In genomic region chr19:18415177-18415867, GRCh38 we compare ENCODE assay signal across 8 cellular contexts. TPM values are rescaled to one million over a fixed set of nuclear protein-coding genes. Genes with fewer than 3 reads are reported as not detected.
DNase-seq lines count a peak whose midpoint lies in the region; ATAC-seq, FAIRE-seq and TF ChIP-seq lines count a peak whose summit lies in the region.

No MANE protein-coding gene starts in this region.

- peaks cover 52% of the 10 kb centered on the region for H3K4me1 Mint-ChIP-seq in activated CD4-positive, alpha-beta T cell treated with anti-CD3 and anti-CD28 coated beads, Interleukin-2, amount 10 ng/mL, durations not matched to agents 7 days and 5 days

- no peak for TF ChIP-seq CTCF in BE2C (IDR thresholded peaks at IDR 0.05; ENCODE audit: low read depth, low read length)

- H3K27me3 Mint-ChIP-seq in activated CD4-positive, alpha-beta T cell treated with anti-CD3 and anti-CD28 coated beads, Interleukin-2, amount 10 ng/mL, durations not matched to agents 7 days and 5 days: peaks cover 47% of the 10 kb centered on the region

- peak; percentile 25 for FAIRE-seq in TTC549 (lab: Jason Lieb, UNC)

- no peaks in the 10 kb centered on the region for H3K27me3 ChIP-seq in BE2C

- CTCF ChIA-PET in activated CD4-positive, alpha-beta T cell treated with anti-CD3 and anti-CD28 coated beads, Interleukin-2, amount 10 ng/mL, durations not matched to agents 7 days and 5 days (lab: Charles Lee): interaction anchor here (1.1 to 4.9 kb wide), 3 partner anchors 13 to 137 kb away, joined by 3 to 21 read pairs (median 14); no protein-coding TSS in a partner anchor

- no peak for ATAC-seq in GM21447 (IDR thresholded peaks at IDR 0.05; ENCODE audit: unreplicated experiment)

- peak overlapping the region; percentile 56 for H3K4me3 Mint-ChIP-seq in activated CD4-positive, alpha-beta T cell treated with anti-CD3 and anti-CD28 coated beads, Interleukin-2, amount 10 ng/mL, durations not matched to agents 7 days and 5 days

- POLR2A ChIA-PET in activated CD4-positive, alpha-beta T cell treated with anti-CD3 and anti-CD28 coated beads, Interleukin-2, amount 10 ng/mL, durations not matched to agents 7 days and 5 days (lab: Charles Lee): interaction anchor here (0.7 kb wide), 1 partner anchor 17 kb away, joined by 3 read pairs; no protein-coding TSS in a partner anchor

- no peaks in the 10 kb centered on the region for H3K36me3 ChIP-seq in BE2C

- peaks cover 2% of the 10 kb centered on the region for H3K36me3 Mint-ChIP-seq in activated CD4-positive, alpha-beta T cell treated with anti-CD3 and anti-CD28 coated beads, Interleukin-2, amount 10 ng/mL, durations not matched to agents 7 days and 5 days (ENCODE audit: low read depth)

- H3K9me3 Mint-ChIP-seq in activated CD4-positive, alpha-beta T cell treated with anti-CD3 and anti-CD28 coated beads, Interleukin-2, amount 10 ng/mL, durations not matched to agents 7 days and 5 days: no peaks in the 10 kb centered on the region

- H3K27ac Mint-ChIP-seq in activated CD4-positive, alpha-beta T cell treated with anti-CD3 and anti-CD28 coated beads, Interleukin-2, amount 10 ng/mL, durations not matched to agents 7 days and 5 days: peak overlapping the region; percentile 37

- no peak for DNase-seq in activated CD4-positive, alpha-beta T cell treated with anti-CD3 and anti-CD28 coated beads, Interleukin-2, amount 10 ng/mL, durations not matched to agents 7 days and 5 days
- DNase-seq in activated CD4-positive, alpha-beta T cell treated with anti-CD3 and anti-CD28 coated beads for 1 hour: no peak
- peak; percentile 78 for DNase-seq in fibroblast of the conjunctiva (ENCODE audit: low read depth)
- peak; percentile 64 for DNase-seq in pons (ENCODE audit: low spot score)
- DNase-seq in BE2C: no peak
- DNase-seq in stimulated activated CD4-positive, alpha-beta T cell treated with anti-CD3 and anti-CD28 coated beads, Interleukin-2, amount 100 ng/mL, for 24 hours: no peak

- no peak overlapping the region for H3K4me3 ChIP-seq in BE2C (ENCODE audit: low read depth, low read length)

- no peaks in the 10 kb centered on the region for H3K9me3 ChIP-seq in BE2C

- peaks cover 22% of the 10 kb centered on the region for H3K4me1 ChIP-seq in BE2C

RNA-seq across cellular contexts. Expression of gene SSBP4, which starts 3.9 kb away (rescaled TPM):
- total RNA-seq in activated CD4-positive, alpha-beta T cell treated with anti-CD3 and anti-CD28 coated beads, Interleukin-2, amount 10 ng/mL, durations not matched to agents 7 days and 5 days: 100 to 1,000 TPM; 112 to 123 TPM
- 467 TPM for polyA plus RNA-seq in BE2C (2012; ENCODE audit: insufficient read depth, insufficient read length, low read depth)

RNA-seq across cellular contexts. Expression of gene LRRC25, which starts 17.9 kb away (rescaled TPM):
- not detected for total RNA-seq in activated CD4-positive, alpha-beta T cell treated with anti-CD3 and anti-CD28 coated beads, Interleukin-2, amount 10 ng/mL, durations not matched to agents 7 days and 5 days
- polyA plus RNA-seq in BE2C (2012; ENCODE audit: insufficient read depth, insufficient read length, low read depth): not detected

RNA-seq across cellular contexts. Expression of gene ISYNA1, which starts 22.6 kb away (rescaled TPM):
- 10 to 100 TPM; 10.7 to 12.1 TPM for total RNA-seq in activated CD4-positive, alpha-beta T cell treated with anti-CD3 and anti-CD28 coated beads, Interleukin-2, amount 10 ng/mL, durations not matched to agents 7 days and 5 days
- polyA plus RNA-seq in BE2C (2012; ENCODE audit: insufficient read depth, insufficient read length, low read depth): 156 TPM

RNA-seq across cellular contexts. Expression of gene GDF15, which starts 29.4 kb away (rescaled TPM):
- total RNA-seq in activated CD4-positive, alpha-beta T cell treated with anti-CD3 and anti-CD28 coated beads, Interleukin-2, amount 10 ng/mL, durations not matched to agents 7 days and 5 days: not detected
- 492 TPM for polyA plus RNA-seq in BE2C (2012; ENCODE audit: insufficient read depth, insufficient read length, low read depth)

Comparison
In these comparisons a context has a peak if more than half of its experiments do, and no peak if none do; other contexts are left out.
1. DNase-seq: peak in fibroblast of the conjunctiva (single experiment) and pons (single experiment); none in activated CD4-positive, alpha-beta T cell treated with anti-CD3 and anti-CD28 coated beads, Interleukin-2, amount 10 ng/mL, durations not matched to agents 7 days and 5 days (single experiment), activated CD4-positive, alpha-beta T cell treated with anti-CD3 and anti-CD28 coated beads for 1 hour (single experiment), BE2C (single experiment) and stimulated activated CD4-positive, alpha-beta T cell treated with anti-CD3 and anti-CD28 coated beads, Interleukin-2, amount 100 ng/mL, for 24 hours (0 of 2).